ENCODE assay signal across 9 cellular contexts in the genomic region with DNA sequence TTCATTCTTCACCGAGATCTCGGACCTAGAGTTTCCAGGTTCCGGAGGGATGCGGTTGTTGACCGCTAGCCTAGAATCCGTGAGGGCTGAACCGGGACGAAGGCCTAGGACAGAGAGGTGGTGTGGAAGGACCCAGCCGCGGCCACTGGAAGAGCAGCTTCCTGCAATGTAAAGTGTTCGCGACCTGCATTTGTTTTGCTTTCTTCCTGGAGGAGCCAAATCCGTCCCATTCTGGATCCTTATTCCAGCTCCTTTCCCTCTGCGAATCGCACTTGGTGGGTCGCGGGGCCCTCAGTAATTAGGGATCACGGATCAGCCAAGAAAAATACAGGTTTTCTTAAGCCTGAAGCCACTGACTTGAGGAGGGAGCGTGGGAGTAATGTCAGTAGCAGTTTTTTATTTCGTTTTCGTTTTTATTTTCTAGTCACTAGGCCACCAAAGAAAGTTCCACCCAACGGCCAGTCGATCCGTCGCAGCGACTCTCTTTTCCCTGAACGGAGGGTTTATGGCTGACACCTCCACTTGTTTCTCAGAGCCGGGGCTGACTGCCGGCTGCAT. TPM values are rescaled to one million over a fixed set of nuclear protein-coding genes. Genes with fewer than 3 reads are reported as not detected.
DNase-seq lines count a peak whose midpoint lies in the region; ATAC-seq and TF ChIP-seq lines count a peak whose summit lies in the region.
"Had no signal": no experiment of that assay in that cellular context is flagged by ENCODE, and none has a peak within 500 bp of the region (broad histone marks: within the 10 kb centered on the region; RNA-seq: fewer than 3 reads in every experiment).

No MANE protein-coding gene starts in this region.

- peak overlapping the region; percentile 22 for H3K4me3 ChIP-seq in mucosa of stomach (ENCODE audit: low read length)
- H3K4me3 ChIP-seq: SK-N-MC had no signal

- peaks cover 13% of the 10 kb centered on the region for H3K4me1 ChIP-seq in mucosa of stomach (ENCODE audit: control insufficient read depth, insufficient read depth, low read length)

- peak overlapping the region; percentile 99 for H3K27ac Mint-ChIP-seq in Calu3 (ENCODE audit: unreplicated experiment)

- peak overlapping the region; percentile 95 for H3K4me3 Mint-ChIP-seq in Calu3 (ENCODE audit: low read depth, unreplicated experiment)

- CTCF ChIA-PET in Calu3 (lab: Charles Lee), result interaction anchor here (0.8 to 1.4 kb wide), 4 partner anchors 18 to 83 kb away, joined by 3 to 7 read pairs (median 4); no protein-coding TSS in a partner anchor

- DNase-seq in Calu3 (peak; percentile 32), astrocyte of the hippocampus (ENCODE audit: low read depth, low spot score) (peak; percentile 49), globus pallidus (ENCODE audit: low spot score) (no peak), DMS79 (lab: John Stamatoyannopoulos, UW) (no peak), NCI-H1092 treated with DMSO at 0.1 percent for 48 hours (lab: John Stamatoyannopoulos, UW) (no peak)

- no peaks in the 10 kb centered on the region for H3K9me3 ChIP-seq in mucosa of stomach (ENCODE audit: control insufficient read depth, low read length)

- H3K27me3 Mint-ChIP-seq in Calu3 (ENCODE audit: unreplicated experiment), result no peaks in the 10 kb centered on the region

- BruUV-seq in Calu3 (replicated peaks; lab: Mats Ljungman, UMichigan), result no TSS peak

- peak overlapping the region; percentile 18 for H3K9ac ChIP-seq in mucosa of stomach (ENCODE audit: low read length)

- no peak for TF ChIP-seq CTCF in Calu3 (IDR thresholded peaks at IDR 0.05; ENCODE audit: unreplicated experiment)

- H3K27me3 ChIP-seq in mucosa of stomach (ENCODE audit: control insufficient read depth, insufficient read depth, low read length), result peaks cover 65% of the 10 kb centered on the region

- intact Hi-C loops in Calu3 (cut with micrococcal nuclease; ENCODE audit: unreplicated experiment), result loop anchor here (2.0 to 10.0 kb wide), 2 partner anchors 73 to 313 kb away; no protein-coding TSS in a partner anchor

- ATAC-seq in GM19467 (IDR thresholded peaks at IDR 0.05; ENCODE audit: unreplicated experiment) (peak; percentile 19), HG03460 (IDR thresholded peaks at IDR 0.05; ENCODE audit: unreplicated experiment) (peak; percentile 29)

- peaks cover 46% of the 10 kb centered on the region for H3K4me1 Mint-ChIP-seq in Calu3 (ENCODE audit: low read depth, unreplicated experiment)

- peaks cover 3% of the 10 kb centered on the region for H3K9me3 Mint-ChIP-seq in Calu3 (ENCODE audit: low read depth, unreplicated experiment)

- no peaks in the 10 kb centered on the region for H3K36me3 ChIP-seq in mucosa of stomach (ENCODE audit: control insufficient read depth, insufficient read depth, low read length)

- peaks cover 89% of the 10 kb centered on the region for H3K36me3 Mint-ChIP-seq in Calu3 (ENCODE audit: insufficient read depth, unreplicated experiment)

RNA-seq across cellular contexts. Expression of gene ANXA2R, which starts 48.6 kb away (rescaled TPM):
- total RNA-seq in Calu3 (2022), result 8.0 and 9.4 TPM in 2 replicates

Comparison
In these comparisons a context has a peak if more than half of its experiments do, and no peak if none do; other contexts are left out.
1. DNase-seq: peak in Calu3 (single experiment) and astrocyte of the hippocampus (single experiment); none in globus pallidus (single experiment), DMS79 (single experiment) and NCI-H1092 treated with DMSO at 0.1 percent for 48 hours (single experiment).